In genomic region chr11:128802358-128802981, GRCh38 we compare ENCODE assay signal across 9 cellular contexts.
DNase-seq lines count a peak whose midpoint lies in the region; ATAC-seq, FAIRE-seq and TF ChIP-seq lines count a peak whose summit lies in the region.
"Had no signal": no experiment of that assay in that cellular context is flagged by ENCODE, and none has a peak within 500 bp of the region (broad histone marks: within the 10 kb centered on the region; RNA-seq: fewer than 3 reads in every experiment).

No MANE protein-coding gene starts in this region.

- no peak overlapping the region for H3K4me2 ChIP-seq in GM12878 (ENCODE audit: control insufficient read depth, insufficient read depth)

- no peak overlapping the region for H2AFZ ChIP-seq in GM12878 (ENCODE audit: control insufficient read depth, low read depth, low read length)

- no peak overlapping the region for H3K4me3 ChIP-seq in GM12878
- no peak overlapping the region for H3K4me3 ChIP-seq in colonic mucosa
- H3K4me3 ChIP-seq: SJSA1 had no signal

- intact Hi-C loops in GM12878 (cut with micrococcal nuclease; ENCODE audit: unreplicated experiment), result no loop called here
- intact Hi-C loops in colonic mucosa (cut with DNase I), result no loop called here

- H3K36me3 Mint-ChIP-seq in mesothelial cell of epicardium, result no peaks in the 10 kb centered on the region

- no peak for FAIRE-seq in GM12878 (lab: Jason Lieb, UNC)

- H3K4me1 Mint-ChIP-seq in mesothelial cell of epicardium, result peaks cover 31% of the 10 kb centered on the region

- RAD21 ChIA-PET in GM12878 (lab: Charles Lee; ENCODE audit: unreplicated experiment), result interaction anchor here (1.1 to 1.9 kb wide), 2 partner anchors 28 to 173 kb away, joined by 3 to 4 read pairs; no protein-coding TSS in a partner anchor

- H3K9ac ChIP-seq in GM12878 (ENCODE audit: control insufficient read depth, insufficient read depth, low read length) (no peak overlapping the region), colonic mucosa (ENCODE audit: low read depth in 2 of 2, low read length in 2 of 2) (no peak overlapping the region)

- POLR2A ChIA-PET in GM12878 (lab: Charles Lee), result no interaction called here

- TF ChIP-seq CTCF in GM12878 (IDR thresholded peaks at IDR 0.05 in 2 of 3, conservative IDR thresholded peaks at IDR 0.05 in 1 of 3; ENCODE audit: control insufficient read depth in 2 of 3, extremely low read depth in 1 of 3, insufficient read depth in 1 of 3, low read depth in 3 of 3, low read length in 3 of 3) (peak; percentile 17 to 35 (median 25); a peak in 3 of 6 replicates), mesothelial cell of epicardium (IDR thresholded peaks at IDR 0.05; ENCODE audit: unreplicated experiment) (no peak), colonic mucosa (IDR thresholded peaks at IDR 0.05) (no peak)

- H3K9me3 Mint-ChIP-seq in mesothelial cell of epicardium, result no peaks in the 10 kb centered on the region

- H3K27ac Mint-ChIP-seq in mesothelial cell of epicardium, result no peak overlapping the region

- H3K9me3 ChIP-seq in GM12878 (replicated peaks; ENCODE audit: control insufficient read depth, insufficient read depth, low read length) (no peaks in the 10 kb centered on the region), colonic mucosa (no peaks in the 10 kb centered on the region)
- H3K9me3 ChIP-seq: SJSA1 had no signal

- peak; percentile 73 for ATAC-seq in GM12878
- ATAC-seq in HG02938 (IDR thresholded peaks at IDR 0.05; ENCODE audit: unreplicated experiment), result no peak

- peaks cover 5% of the 10 kb centered on the region for H3K27me3 Mint-ChIP-seq in mesothelial cell of epicardium (ENCODE audit: low read depth)

- H3K4me1 ChIP-seq in GM12878 (ENCODE audit: control insufficient read depth, insufficient read depth, low read length), result no peaks in the 10 kb centered on the region
- H3K4me1 ChIP-seq in colonic mucosa, result no peaks in the 10 kb centered on the region
- H3K4me1 ChIP-seq: SJSA1 had no signal

- CTCF ChIA-PET in GM12878 (lab: Yijun Ruan, JAX), result interaction anchor here (0.7 to 1.3 kb wide), 5 partner anchors 10 to 298 kb away, joined by 3 to 8 read pairs (median 4); no protein-coding TSS in a partner anchor

- H3K27ac ChIP-seq in GM12878 (ENCODE audit: control insufficient read depth, insufficient read depth) (no peak overlapping the region), colonic mucosa (no peak overlapping the region)
- H3K27ac ChIP-seq: SJSA1 had no signal

- SMC1A ChIA-PET in GM12878 (lab: Charles Lee; ENCODE audit: uncharacterized antibody, unreplicated experiment), result interaction anchor here (1.0 to 1.6 kb wide), 4 partner anchors 28 to 630 kb away, joined by 3 to 5 read pairs (median 4); no protein-coding TSS in a partner anchor

- BruUV-seq in GM12878 (replicated peaks; lab: Mats Ljungman, UMichigan), result no TSS peak

- H3K27me3 ChIP-seq in GM12878 (replicated peaks in 1 of 2; ENCODE audit: control insufficient read depth in 2 of 2, insufficient read depth in 2 of 2, low read length in 1 of 2) (no peaks in the 10 kb centered on the region), colonic mucosa (no peaks in the 10 kb centered on the region)
- H3K27me3 ChIP-seq: SJSA1 had no signal

- WGBS in GM12878 (ENCODE audit: insufficient coverage, insufficient replicate concordance, low lambda C conversion rate, missing lambda C conversion rate), result 60% methylated on average over 4 of the region's 4 CpGs

- peak; percentile 25; the same call in 1 of the 2 replicates for TF ChIP-seq RAD21 in GM12878 (IDR thresholded peaks at IDR 0.05; ENCODE audit: insufficient read depth, low read depth, low read length)

- TF ChIP-seq EP300 in GM12878 (IDR thresholded peaks at IDR 0.05; ENCODE audit: borderline replicate concordance in 1 of 2, control insufficient read depth in 1 of 2, low read depth in 2 of 2, low read length in 2 of 2), result no peak

- no peaks in the 10 kb centered on the region for H3K79me2 ChIP-seq in GM12878 (ENCODE audit: control insufficient read depth, insufficient read depth, low read length)

- peaks cover 4% of the 10 kb centered on the region for H4K20me1 ChIP-seq in GM12878 (ENCODE audit: control insufficient read depth, insufficient read depth)

- DNase-seq in EL, result peak; percentile 60
- DNase-seq in HT-29 (ENCODE audit: low spot score), result peak; percentile 65
- no peak for DNase-seq in GM12878 (ENCODE audit: low read depth, low spot score)
- peak; percentile 46 for DNase-seq in myocyte (ENCODE audit: low read depth)
- no peak for DNase-seq in hippocampal formation (lab: John Stamatoyannopoulos, UW)
- no peak for DNase-seq in mesothelial cell of epicardium (ENCODE audit: low spot score in 2 of 2, unreplicated experiment in 2 of 2)
- no peak for DNase-seq in colonic mucosa

- H3K36me3 ChIP-seq in GM12878 (ENCODE audit: control insufficient read depth in 2 of 2, insufficient read depth in 2 of 2, low read length in 1 of 2) (peaks cover 6 to 31% of the 10 kb centered on the region in 2 experiments), colonic mucosa (no peaks in the 10 kb centered on the region)

- in situ Hi-C loops in GM12878 (cut with MboI), result no loop called here

- no peak for TF ChIP-seq POLR2A in GM12878 (IDR thresholded peaks at IDR 0.05; ENCODE audit: low read depth, low read length)

- no peak overlapping the region for H3K4me3 Mint-ChIP-seq in mesothelial cell of epicardium

TF ChIP-seq in GM12878, 131 proteins besides CTCF, POLR2A, EP300 and RAD21:
- peak; percentile 58; the same call in 1 of the 2 replicates for TF ChIP-seq SPI1 (IDR thresholded peaks at IDR 0.05; ENCODE audit: borderline replicate concordance, insufficient read depth, low read depth, low read length)
- TF ChIP-seq RELB (IDR thresholded peaks at IDR 0.05; ENCODE audit: low read depth), result no peak

Comparison
In these comparisons a context has a peak if more than half of its experiments do, and no peak if none do; other contexts are left out.
1. DNase-seq: peak in EL (single experiment), HT-29 (single experiment) and myocyte (single experiment); none in GM12878 (single experiment), hippocampal formation (0 of 2), mesothelial cell of epicardium (0 of 2) and colonic mucosa (single experiment).
2. CTCF ChIP-seq: peak in GM12878 (3 of 3); none in mesothelial cell of epicardium (single experiment) and colonic mucosa (single experiment).